Comparison of ENCODE assay signal across 15 cellular contexts in genomic region chr11:11148598-11148997, GRCh38.
A peak's percentile ranks its signal among the peaks of the same experiment; 100 is the strongest.
DNase-seq lines count a peak whose midpoint lies in the region; TF ChIP-seq lines count a peak whose summit lies in the region.
"Had no signal": no experiment of that assay in that cellular context is flagged by ENCODE, and none has a peak within 500 bp of the region (broad histone marks: within the 10 kb centered on the region; RNA-seq: fewer than 3 reads in every experiment).

No MANE protein-coding gene starts in this region.

- intact Hi-C loops in activated CD4-positive, alpha-beta T cell treated with anti-CD3 and anti-CD28 coated beads, Interleukin-2, amount 10 ng/mL, durations not matched to agents 24 days and 14 days (cut with micrococcal nuclease), result no loop called here
- intact Hi-C loops in transverse colon (cut with DNase I; ENCODE audit: low total_unique reads), result no loop called here

- H3K27me3 Mint-ChIP-seq in activated CD4-positive, alpha-beta T cell treated with anti-CD3 and anti-CD28 coated beads, Interleukin-2, amount 10 ng/mL, durations not matched to agents 24 days and 14 days, result no peaks in the 10 kb centered on the region
- no peaks in the 10 kb centered on the region for H3K27me3 Mint-ChIP-seq in chondrocyte (ENCODE audit: low read depth)

- H3K4me1 ChIP-seq in muscle layer of colon (ENCODE audit: insufficient read depth, low read length), result peaks cover 17% of the 10 kb centered on the region
- H3K4me1 ChIP-seq in transverse colon, result peaks cover 0 to 12% (median 4%) of the 10 kb centered on the region in 4 donors
- H3K4me1 ChIP-seq: foreskin keratinocyte had no signal

- no peak for TF ChIP-seq POLR2A in transverse colon (IDR thresholded peaks at IDR 0.05)

- in situ Hi-C loops in transverse colon (cut with MboI; ENCODE audit: low pct_ligation_motif_present in 1 of 4, low pct_unique_long_range_greater_than_20kb in 1 of 4, low sequenced_read_pairs in 3 of 4), result no loop called here

- H3K27ac Mint-ChIP-seq in activated CD4-positive, alpha-beta T cell treated with anti-CD3 and anti-CD28 coated beads, Interleukin-2, amount 10 ng/mL, durations not matched to agents 24 days and 14 days, result no peak overlapping the region
- peak overlapping the region; percentile 87 for H3K27ac Mint-ChIP-seq in chondrocyte (ENCODE audit: unreplicated experiment)

- peak; percentile 52 for DNase-seq in activated CD4-positive, alpha-beta T cell treated with anti-CD3 and anti-CD28 coated beads, Interleukin-2, amount 10 ng/mL, durations not matched to agents 24 days and 14 days
- no peak for DNase-seq in activated CD4-positive, alpha-beta T cell treated with anti-CD3 and anti-CD28 coated beads, Interleukin-2, amount 50 U/mL, for 4 hours
- DNase-seq in chondrocyte (ENCODE audit: low spot score) (no peak), transverse colon (no peak), activated gamma-delta T cell (lab: John Stamatoyannopoulos, UW) (no peak), NCI-H2227 (lab: John Stamatoyannopoulos, UW; ENCODE audit: unreplicated experiment) (no peak), NCI-H146 (lab: John Stamatoyannopoulos, UW) (no peak)
- DNase-seq: activated T-cell treated with anti-CD3 and anti-CD28 coated beads, Interleukin-2, amount 50 U/mL, for 4 hours; DMS79; NCI-H2029 treated with DMSO at 0.1 percent for 48 hours; NCI-H524 treated with DMSO at 0.1 percent for 48 hours had no signal

- no peaks in the 10 kb centered on the region for H3K9me3 Mint-ChIP-seq in activated CD4-positive, alpha-beta T cell treated with anti-CD3 and anti-CD28 coated beads, Interleukin-2, amount 10 ng/mL, durations not matched to agents 24 days and 14 days
- H3K9me3 Mint-ChIP-seq in chondrocyte (ENCODE audit: low read depth), result peaks cover 5% of the 10 kb centered on the region
- H3K9me3 Mint-ChIP-seq: activated T-cell treated with anti-CD3 and anti-CD28 coated beads, Interleukin-2, amount 50 U/mL, for 4 hours had no signal

- H3K36me3 Mint-ChIP-seq in activated CD4-positive, alpha-beta T cell treated with anti-CD3 and anti-CD28 coated beads, Interleukin-2, amount 10 ng/mL, durations not matched to agents 24 days and 14 days (ENCODE audit: low read depth), result peaks cover 6% of the 10 kb centered on the region
- peaks cover 5% of the 10 kb centered on the region for H3K36me3 Mint-ChIP-seq in chondrocyte (ENCODE audit: low read depth)

- peaks cover 26% of the 10 kb centered on the region for H3K4me1 Mint-ChIP-seq in activated CD4-positive, alpha-beta T cell treated with anti-CD3 and anti-CD28 coated beads, Interleukin-2, amount 10 ng/mL, durations not matched to agents 24 days and 14 days
- peaks cover 38% of the 10 kb centered on the region for H3K4me1 Mint-ChIP-seq in chondrocyte (ENCODE audit: low read depth)

- H3K27me3 ChIP-seq in muscle layer of colon (ENCODE audit: control insufficient read depth in 1 of 2, insufficient read depth in 2 of 2, low read length in 2 of 2) (no peaks in the 10 kb centered on the region), transverse colon (no peaks in the 10 kb centered on the region)

- no peaks in the 10 kb centered on the region for H3K9me3 ChIP-seq in muscle layer of colon (ENCODE audit: low read length)
- no peaks in the 10 kb centered on the region for H3K9me3 ChIP-seq in transverse colon

- H3K27ac ChIP-seq in muscle layer of colon (ENCODE audit: low read depth, low read length) (peak overlapping the region; percentile 56), transverse colon (peak overlapping the region; percentile 52 to 59 (median 54))
- H3K27ac ChIP-seq: 22Rv1, foreskin keratinocyte, SK-N-MC had no signal

- no peak for TF ChIP-seq EP300 in transverse colon (IDR thresholded peaks at IDR 0.05; ENCODE audit: low read depth)

- H3K4me3 ChIP-seq in muscle layer of colon (ENCODE audit: low read depth in 1 of 2, low read length in 2 of 2), result no peak overlapping the region
- no peak overlapping the region for H3K4me3 ChIP-seq in transverse colon
- H3K4me3 ChIP-seq: SK-N-MC had no signal

- H3K9ac ChIP-seq in muscle layer of colon (ENCODE audit: low read length), result no peak overlapping the region

- WGBS in transverse colon (ENCODE audit: low coverage in 1 of 2), 2 donors, result 72 to 78% methylated on average over 2 to 4 of the region's 4 CpGs

- no peak overlapping the region for H3K4me3 Mint-ChIP-seq in activated CD4-positive, alpha-beta T cell treated with anti-CD3 and anti-CD28 coated beads, Interleukin-2, amount 10 ng/mL, durations not matched to agents 24 days and 14 days
- no peak overlapping the region for H3K4me3 Mint-ChIP-seq in chondrocyte (ENCODE audit: unreplicated experiment)

- H3K36me3 ChIP-seq in muscle layer of colon (ENCODE audit: insufficient read depth, low read length) (no peaks in the 10 kb centered on the region), transverse colon (no peaks in the 10 kb centered on the region)

- no peak for TF ChIP-seq CTCF in chondrocyte (IDR thresholded peaks at IDR 0.05)
- no peak for TF ChIP-seq CTCF in transverse colon (IDR thresholded peaks at IDR 0.05)
